In the genomic region with DNA sequence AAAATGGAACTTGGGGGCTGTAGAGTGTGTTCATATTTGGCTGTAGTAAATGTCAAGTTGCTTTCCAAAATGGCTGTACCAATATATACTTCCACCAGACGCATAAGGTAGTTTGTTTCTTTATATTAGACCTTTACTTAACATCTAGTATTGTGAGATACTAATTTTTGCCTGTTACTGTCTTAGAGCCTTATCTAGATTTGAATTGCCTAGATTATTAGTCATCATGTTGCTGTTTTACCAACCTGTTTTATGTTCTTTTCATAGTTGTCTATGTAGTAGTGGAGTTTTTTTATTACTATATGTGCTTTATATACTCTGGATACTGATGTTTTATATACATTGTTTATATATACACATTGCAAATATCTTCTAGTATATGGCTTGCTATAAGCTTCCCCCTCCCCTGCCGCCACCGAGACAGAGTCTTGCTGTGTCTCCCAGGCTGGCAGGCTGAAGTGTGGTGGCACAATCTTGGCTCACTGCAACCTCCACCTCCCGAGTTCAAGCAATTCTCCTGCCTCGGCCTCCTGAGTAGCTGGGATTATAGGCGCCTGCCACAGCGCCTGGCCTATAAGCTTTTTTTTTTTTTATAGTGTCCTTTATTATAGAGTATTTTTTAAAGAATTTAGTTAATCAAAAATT, we compare ENCODE assay signal across 21 cellular contexts.
"Had no signal": no experiment of that assay in that cellular context is flagged by ENCODE, and none has a peak within 500 bp of the region (broad histone marks: within the 10 kb centered on the region; RNA-seq: fewer than 3 reads in every experiment).

No MANE protein-coding gene starts in this region.

- H3K27me3 Mint-ChIP-seq: activated CD4-positive, alpha-beta memory T cell treated with anti-CD3 and anti-CD28 coated beads, Interleukin-2, amount 10 ng/mL, durations not matched to agents 7 days and 5 days; activated CD4-positive, alpha-beta T cell treated with anti-CD3 and anti-CD28 coated beads, Interleukin-2, amount 10 ng/mL, durations not matched to agents 24 days and 14 days; activated naive CD4-positive, alpha-beta T cell treated with anti-CD3 and anti-CD28 coated beads, Interleukin-2, amount 10 ng/mL, durations not matched to agents 7 days and 5 days; naive thymus-derived CD4-positive, alpha-beta T cell; stimulated activated naive CD8-positive, alpha-beta T cell treated with anti-CD3 and anti-CD28 coated beads, Interleukin-15, Interleukin-2, amounts not matched to agents 100 ng/mL and 50 ng/mL, for 24 hours had no signal

- H3K9me3 Mint-ChIP-seq: immature natural killer cell had no signal

- DNase-seq: activated CD4-positive, alpha-beta memory T cell treated with anti-CD3 and anti-CD28 coated beads, Interleukin-2, amount 10 ng/mL, durations not matched to agents 7 days and 5 days; activated CD4-positive, alpha-beta T cell treated with anti-CD3 and anti-CD28 coated beads, Interleukin-2, amount 10 ng/mL, durations not matched to agents 24 days and 14 days; activated CD8-positive, alpha-beta memory T cell treated with anti-CD3 and anti-CD28 coated beads, Interleukin-2, amount 50 U/mL, for 48 hours; activated effector memory CD4-positive, alpha-beta T cell treated with anti-CD3 and anti-CD28 coated beads, Interleukin-2, amount 50 U/mL, for 16 hours; activated naive CD4-positive, alpha-beta T cell treated with anti-CD3 and anti-CD28 coated beads, Interleukin-2, amount 10 ng/mL, durations not matched to agents 7 days and 5 days; amygdala; caudate nucleus; foreskin fibroblast; heart left ventricle; hypothalamus; immature natural killer cell; naive thymus-derived CD4-positive, alpha-beta T cell; occipital lobe; right cardiac atrium; substantia nigra; thyroid gland; upper lobe of left lung had no signal

- ATAC-seq: esophagus mucosa; heart left ventricle; naive thymus-derived CD4-positive, alpha-beta T cell; right cardiac atrium had no signal

- H3K27ac Mint-ChIP-seq: activated CD4-positive, alpha-beta memory T cell treated with anti-CD3 and anti-CD28 coated beads, Interleukin-2, amount 10 ng/mL, durations not matched to agents 7 days and 5 days; activated CD4-positive, alpha-beta T cell treated with anti-CD3 and anti-CD28 coated beads, Interleukin-2, amount 10 ng/mL, durations not matched to agents 24 days and 14 days; activated naive CD4-positive, alpha-beta T cell treated with anti-CD3 and anti-CD28 coated beads, Interleukin-2, amount 10 ng/mL, durations not matched to agents 7 days and 5 days; mesothelial cell of epicardium; neural progenitor cell; stimulated activated naive CD8-positive, alpha-beta T cell treated with anti-CD3 and anti-CD28 coated beads, Interleukin-15, Interleukin-2, amounts not matched to agents 100 ng/mL and 50 ng/mL, for 24 hours had no signal

- H3K4me1 Mint-ChIP-seq: mesothelial cell of epicardium, neural progenitor cell had no signal

- H3K4me3 Mint-ChIP-seq: activated CD4-positive, alpha-beta memory T cell treated with anti-CD3 and anti-CD28 coated beads, Interleukin-2, amount 10 ng/mL, durations not matched to agents 7 days and 5 days; activated CD4-positive, alpha-beta T cell treated with anti-CD3 and anti-CD28 coated beads, Interleukin-2, amount 10 ng/mL, durations not matched to agents 24 days and 14 days; activated naive CD4-positive, alpha-beta T cell treated with anti-CD3 and anti-CD28 coated beads, Interleukin-2, amount 10 ng/mL, durations not matched to agents 7 days and 5 days; immature natural killer cell; mesothelial cell of epicardium; naive thymus-derived CD4-positive, alpha-beta T cell; neural progenitor cell; stimulated activated naive CD8-positive, alpha-beta T cell treated with anti-CD3 and anti-CD28 coated beads, Interleukin-15, Interleukin-2, amounts not matched to agents 100 ng/mL and 50 ng/mL, for 24 hours had no signal
